Comparison of ENCODE assay signal across 18 cellular contexts in the genomic region with DNA sequence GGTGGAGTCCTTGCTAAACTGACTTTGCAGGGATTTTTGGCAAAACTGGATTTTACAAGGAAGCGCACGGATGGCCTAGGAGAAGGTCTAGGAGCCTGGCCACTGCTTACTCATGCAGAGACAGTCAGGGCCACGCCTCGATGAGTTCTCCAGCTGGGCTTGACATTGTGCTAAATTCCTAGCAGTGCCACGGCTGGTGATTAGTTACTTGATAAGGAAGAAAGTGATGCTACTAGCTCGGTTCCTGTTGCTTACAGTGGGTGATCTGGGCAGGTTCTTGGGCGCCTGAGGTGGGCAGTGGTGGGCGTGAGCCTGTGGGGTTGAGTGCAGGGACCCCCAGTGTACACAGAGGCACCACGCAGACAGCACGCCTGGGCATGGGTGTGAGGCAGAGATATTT.
"Had no signal": no experiment of that assay in that cellular context is flagged by ENCODE, and none has a peak within 500 bp of the region (broad histone marks: within the 10 kb centered on the region; RNA-seq: fewer than 3 reads in every experiment).

No MANE protein-coding gene starts in this region.

- H3K9me3 Mint-ChIP-seq: activated CD8-positive, alpha-beta T cell treated with anti-CD3 and anti-CD28 coated beads for 36 hours; activated naive CD4-positive, alpha-beta T cell treated with anti-CD3 and anti-CD28 coated beads, Interleukin-2, amount 50 U/mL, for 72 hours; activated T-cell treated with anti-CD3 and anti-CD28 coated beads, Interleukin-2, amount 50 U/mL, for 4 hours; immature natural killer cell; mesothelial cell of epicardium; T-helper 1 cell treated with Interleukin-12 subunit alpha and Interleukin-12 subunit beta and Interleukin-4 antibody, amounts not matched to agents 30 μg/mL and 1 μg/mL, for 36 hours had no signal

- H3K9me3 ChIP-seq: heart left ventricle, lower lobe of right lung, pancreas, sigmoid colon, stomach, thoracic aorta had no signal

- ATAC-seq: activated CD4-positive, alpha-beta T cell treated with anti-CD3 and anti-CD28 coated beads for 36 hours; activated CD8-positive, alpha-beta T cell treated with anti-CD3 and anti-CD28 coated beads for 36 hours; activated naive CD4-positive, alpha-beta T cell treated with anti-CD3 and anti-CD28 coated beads, Interleukin-2, amount 50 U/mL, for 72 hours; activated T-cell treated with anti-CD3 and anti-CD28 coated beads, Interleukin-2, amount 50 U/mL, for 4 hours; heart left ventricle; left cardiac atrium; lower lobe of right lung; pancreas had no signal

- H3K27ac Mint-ChIP-seq: activated CD4-positive, alpha-beta T cell treated with anti-CD3 and anti-CD28 coated beads for 36 hours; activated CD8-positive, alpha-beta T cell treated with anti-CD3 and anti-CD28 coated beads for 36 hours; activated naive CD4-positive, alpha-beta T cell treated with anti-CD3 and anti-CD28 coated beads, Interleukin-2, amount 50 U/mL, for 72 hours; immature natural killer cell; mesothelial cell of epicardium; T-helper 1 cell treated with Interleukin-12 subunit alpha and Interleukin-12 subunit beta and Interleukin-4 antibody, amounts not matched to agents 30 μg/mL and 1 μg/mL, for 36 hours had no signal

- H3K36me3 ChIP-seq: heart left ventricle, lower lobe of right lung, pancreas, sigmoid colon, stomach, thoracic aorta had no signal

- DNase-seq: activated CD4-positive, alpha-beta T cell treated with anti-CD3 and anti-CD28 coated beads for 36 hours; activated CD8-positive, alpha-beta T cell treated with anti-CD3 and anti-CD28 coated beads for 36 hours; activated gamma-delta T cell; activated T-cell treated with anti-CD3 and anti-CD28 coated beads, Interleukin-2, amount 50 U/mL, for 4 hours; central memory CD4-positive, alpha-beta T cell; heart left ventricle; immature natural killer cell; left cardiac atrium; lower lobe of right lung; pancreas; sigmoid colon; stimulated activated CD4-positive, alpha-beta T cell treated with anti-CD3 and anti-CD28 coated beads, Interleukin-1b, Interleukin-23, amount 100 ng/mL, for 48 hours; stomach had no signal

- H3K4me1 ChIP-seq: lower lobe of right lung, pancreas had no signal

- H3K4me3 Mint-ChIP-seq: activated CD4-positive, alpha-beta T cell treated with anti-CD3 and anti-CD28 coated beads for 36 hours; activated CD8-positive, alpha-beta T cell treated with anti-CD3 and anti-CD28 coated beads for 36 hours; activated T-cell treated with anti-CD3 and anti-CD28 coated beads, Interleukin-2, amount 50 U/mL, for 4 hours; brain; immature natural killer cell; mesothelial cell of epicardium; T-helper 1 cell treated with Interleukin-12 subunit alpha and Interleukin-12 subunit beta and Interleukin-4 antibody, amounts not matched to agents 30 μg/mL and 1 μg/mL, for 36 hours had no signal

- H3K4me3 ChIP-seq: heart left ventricle, lower lobe of right lung, pancreas, sigmoid colon, stomach, thoracic aorta had no signal

- H3K27ac ChIP-seq: heart left ventricle, lower lobe of right lung, pancreas, sigmoid colon, stomach, thoracic aorta had no signal

- H3K36me3 Mint-ChIP-seq: activated naive CD4-positive, alpha-beta T cell treated with anti-CD3 and anti-CD28 coated beads, Interleukin-2, amount 50 U/mL, for 72 hours; brain; immature natural killer cell; mesothelial cell of epicardium had no signal

- H3K4me1 Mint-ChIP-seq: immature natural killer cell, mesothelial cell of epicardium had no signal
